9 cellular contexts compared by ENCODE assay signal in the genomic region with DNA sequence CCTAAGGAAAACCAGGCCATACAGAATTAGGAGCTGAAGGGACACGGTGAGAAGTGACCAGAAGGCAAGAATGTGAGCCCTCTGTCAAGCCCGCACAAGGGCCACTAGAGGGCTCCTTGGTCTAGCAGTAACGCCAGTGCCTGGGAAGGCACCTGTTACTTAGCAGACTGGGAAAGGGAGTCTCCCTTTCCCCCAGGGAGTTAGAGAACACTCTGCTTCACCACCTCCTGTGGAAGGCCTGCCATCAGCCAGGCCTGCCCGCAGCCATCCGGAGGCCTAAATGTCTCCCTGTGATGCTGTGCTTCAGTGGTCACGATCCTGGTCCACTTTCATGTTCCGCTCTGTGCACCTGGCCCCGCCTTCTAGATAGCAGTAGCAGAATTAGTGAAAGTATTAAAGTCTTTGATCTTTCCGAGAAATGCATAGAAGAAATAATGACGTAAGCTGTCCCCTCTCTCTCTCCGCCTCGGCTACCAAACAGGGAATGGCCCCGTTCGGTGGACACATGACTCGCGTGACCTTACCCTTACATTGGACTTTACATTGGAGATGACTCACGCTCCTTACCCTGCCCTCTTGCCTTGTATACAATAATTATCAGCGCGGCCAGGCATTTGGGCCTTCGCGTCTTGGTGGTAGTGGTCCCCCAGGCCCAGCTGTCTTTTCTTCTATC. TPM values are rescaled to one million over a fixed set of nuclear protein-coding genes. Genes with fewer than 3 reads are reported as not detected.
DNase-seq lines count a peak whose midpoint lies in the region; ATAC-seq and TF ChIP-seq lines count a peak whose summit lies in the region.
"Had no signal": no experiment of that assay in that cellular context is flagged by ENCODE, and none has a peak within 500 bp of the region (broad histone marks: within the 10 kb centered on the region; RNA-seq: fewer than 3 reads in every experiment).

No MANE protein-coding gene starts in this region.

- DNase-seq in AG09309 (ENCODE audit: low read depth): peak; percentile 16
- DNase-seq in NCI-H2227 (lab: John Stamatoyannopoulos, UW; ENCODE audit: unreplicated experiment): peak; percentile 75
- peak; percentile 45 for DNase-seq in activated CD4-positive, alpha-beta memory T cell treated with anti-CD3 and anti-CD28 coated beads for 36 hours
- peak; percentile 49 for DNase-seq in left cardiac atrium
- peak; percentile 37 to 78 for DNase-seq in gastrocnemius medialis

- H3K36me3 ChIP-seq in gastrocnemius medialis: no peaks in the 10 kb centered on the region

- CTCF ChIA-PET in activated CD4-positive, alpha-beta memory T cell treated with anti-CD3 and anti-CD28 coated beads for 36 hours (lab: Charles Lee): interaction anchor here (0.8 to 1.6 kb wide), 10 partner anchors 10 to 227 kb away, joined by 3 to 7 read pairs (median 4); partner anchors contain the start of gene GSTP1

- intact Hi-C loops in activated CD4-positive, alpha-beta memory T cell treated with anti-CD3 and anti-CD28 coated beads for 36 hours (cut with micrococcal nuclease): no loop called here
- intact Hi-C loops in left cardiac atrium (cut with DNase I) (no loop called here), gastrocnemius medialis (cut with DNase I; ENCODE audit: low total_unique reads) (loop anchor here (1.0 to 2.0 kb wide), 4 partner anchors 10 to 86 kb away; partner anchors contain the start of genes GSTP1 and NDUFV1)

- TF ChIP-seq CTCF in AG09309 (IDR thresholded peaks at IDR 0.05; ENCODE audit: control insufficient read depth, insufficient read depth, low read depth, low read length, missing control alignments): peak; percentile 80
- TF ChIP-seq CTCF in GM12872 (IDR thresholded peaks at IDR 0.05; ENCODE audit: insufficient read depth, low read depth, low read length): peak; percentile 84
- peak; percentile 71 to 88 (median 76) for TF ChIP-seq CTCF in gastrocnemius medialis (IDR thresholded peaks at IDR 0.05 in 4 of 5, conservative IDR thresholded peaks at IDR 0.05 in 1 of 5)

- no peaks in the 10 kb centered on the region for H3K27me3 ChIP-seq in gastrocnemius medialis

- POLR2A ChIA-PET in activated CD4-positive, alpha-beta memory T cell treated with anti-CD3 and anti-CD28 coated beads for 36 hours (lab: Charles Lee): no interaction called here

- H3K9me3 ChIP-seq in gastrocnemius medialis: no peaks in the 10 kb centered on the region

- H3K4me1 ChIP-seq in gastrocnemius medialis: no peaks in the 10 kb centered on the region

- no peaks in the 10 kb centered on the region for H3K36me3 Mint-ChIP-seq in activated CD4-positive, alpha-beta memory T cell treated with anti-CD3 and anti-CD28 coated beads for 36 hours

- no peak for TF ChIP-seq POLR2A in gastrocnemius medialis (IDR thresholded peaks at IDR 0.05)

- peaks cover 21% of the 10 kb centered on the region for H3K27me3 Mint-ChIP-seq in activated CD4-positive, alpha-beta memory T cell treated with anti-CD3 and anti-CD28 coated beads for 36 hours

- H3K9me3 Mint-ChIP-seq in activated CD4-positive, alpha-beta memory T cell treated with anti-CD3 and anti-CD28 coated beads for 36 hours: no peaks in the 10 kb centered on the region

- no peak overlapping the region for H3K4me3 Mint-ChIP-seq in activated CD4-positive, alpha-beta memory T cell treated with anti-CD3 and anti-CD28 coated beads for 36 hours

- H3K4me3 ChIP-seq in AG09309 (ENCODE audit: control insufficient read depth, low read depth, low read length) (no peak overlapping the region), gastrocnemius medialis (no peak overlapping the region)

- ATAC-seq in left cardiac atrium (peak; percentile 22 to 53), gastrocnemius medialis (peak; percentile 52 to 80), HG02870 (IDR thresholded peaks at IDR 0.05; ENCODE audit: unreplicated experiment) (no peak), HG03439 (IDR thresholded peaks at IDR 0.05; ENCODE audit: unreplicated experiment) (no peak)

- in situ Hi-C loops in gastrocnemius medialis (cut with MboI; ENCODE audit: low sequenced_read_pairs in 4 of 4): no loop called here

- H3K27ac ChIP-seq in gastrocnemius medialis: peak overlapping the region in 2 of 4 donors; percentile 39 to 41

- H3K27ac Mint-ChIP-seq in activated CD4-positive, alpha-beta memory T cell treated with anti-CD3 and anti-CD28 coated beads for 36 hours: no peak overlapping the region

- H3K4me1 Mint-ChIP-seq in activated CD4-positive, alpha-beta memory T cell treated with anti-CD3 and anti-CD28 coated beads for 36 hours (ENCODE audit: low read depth): no peaks in the 10 kb centered on the region

RNA-seq across cellular contexts. Expression of gene GSTP1, which starts 10.7 kb away (rescaled TPM):
- total RNA-seq in activated CD4-positive, alpha-beta memory T cell treated with anti-CD3 and anti-CD28 coated beads for 36 hours: 100 to 1,000 TPM; 361 to 362 TPM
- total RNA-seq in left cardiac atrium (100 to 1,000 TPM; 314 to 337 TPM), gastrocnemius medialis (100 to 1,000 TPM; 316 to 866 (median 549) TPM)

RNA-seq across cellular contexts. Expression of gene NDUFV1, which starts 33.9 kb away (rescaled TPM):
- total RNA-seq in activated CD4-positive, alpha-beta memory T cell treated with anti-CD3 and anti-CD28 coated beads for 36 hours: 100 to 1,000 TPM; 279 to 287 TPM
- total RNA-seq in left cardiac atrium (100 to 1,000 TPM; 422 to 434 TPM), gastrocnemius medialis (100 to 1,000 TPM; 306 to 608 (median 365) TPM)

RNA-seq across cellular contexts. Expression of gene CABP2, which starts 49.6 kb away (rescaled TPM):
- total RNA-seq in activated CD4-positive, alpha-beta memory T cell treated with anti-CD3 and anti-CD28 coated beads for 36 hours: not detected
- not detected for total RNA-seq in left cardiac atrium
- total RNA-seq in gastrocnemius medialis: not detected
- total RNA-seq: urinary bladder had no signal

RNA-seq across cellular contexts. Expression of gene NUDT8, which starts 56.9 kb away (rescaled TPM):
- 10 to 100 TPM; 23.3 to 24.3 TPM for total RNA-seq in activated CD4-positive, alpha-beta memory T cell treated with anti-CD3 and anti-CD28 coated beads for 36 hours
- 10 to 100 TPM; 60.1 to 61.7 TPM for total RNA-seq in left cardiac atrium
- 10 to 100 TPM; 23.3 to 42.4 (median 36.2) TPM for total RNA-seq in gastrocnemius medialis

Comparison
In these comparisons a context has a peak if more than half of its experiments do, and no peak if none do; other contexts are left out.
1. DNase-seq: peak in every context shown above with its lines; median percentile 75 in NCI-H2227; 58 in gastrocnemius medialis; 49 in left cardiac atrium; 45 in activated CD4-positive, alpha-beta memory T cell treated with anti-CD3 and anti-CD28 coated beads for 36 hours; 16 in AG09309.
2. ATAC-seq: peak in left cardiac atrium (2 of 2) and gastrocnemius medialis (2 of 2); none in HG02870 (single experiment) and HG03439 (single experiment).
3. Peak in every context shown above with its lines, with median percentiles within 50 percentile points of each other: CTCF ChIP-seq.